8 cellular contexts compared by ENCODE assay signal in the genomic region with DNA sequence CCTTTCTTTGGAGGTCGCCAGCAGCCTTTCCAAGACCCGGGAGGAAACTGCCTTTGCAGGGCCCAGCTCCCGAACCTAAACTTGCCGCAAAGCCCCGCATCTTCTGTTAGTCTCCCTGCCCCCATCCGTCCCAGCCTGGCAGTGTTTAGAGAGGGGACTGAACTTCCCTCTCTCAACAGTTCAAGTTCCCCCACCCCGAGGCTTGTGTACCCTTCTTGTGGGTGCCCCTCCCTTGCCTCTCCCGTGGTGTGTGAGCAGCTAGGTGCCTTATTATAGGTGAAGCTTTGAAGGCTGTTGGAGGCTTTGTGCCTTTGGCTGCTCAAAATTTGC.
DNase-seq lines count a peak whose midpoint lies in the region.

No MANE protein-coding gene starts in this region.

- H3K9me3 Mint-ChIP-seq in stimulated activated naive CD8-positive, alpha-beta T cell treated with anti-CD3 and anti-CD28 coated beads, Interleukin-15, Interleukin-2, amounts not matched to agents 100 ng/mL and 50 ng/mL, for 24 hours = no peaks in the 10 kb centered on the region

- H3K4me3 Mint-ChIP-seq in stimulated activated naive CD8-positive, alpha-beta T cell treated with anti-CD3 and anti-CD28 coated beads, Interleukin-15, Interleukin-2, amounts not matched to agents 100 ng/mL and 50 ng/mL, for 24 hours = peak overlapping the region; percentile 91

- peaks cover 2% of the 10 kb centered on the region for H3K9me3 ChIP-seq in iPS-18c (ENCODE audit: control insufficient read depth, insufficient read depth, low read length)

- H3K27me3 Mint-ChIP-seq in stimulated activated naive CD8-positive, alpha-beta T cell treated with anti-CD3 and anti-CD28 coated beads, Interleukin-15, Interleukin-2, amounts not matched to agents 100 ng/mL and 50 ng/mL, for 24 hours = no peaks in the 10 kb centered on the region

- H3K4me1 Mint-ChIP-seq in stimulated activated naive CD8-positive, alpha-beta T cell treated with anti-CD3 and anti-CD28 coated beads, Interleukin-15, Interleukin-2, amounts not matched to agents 100 ng/mL and 50 ng/mL, for 24 hours (ENCODE audit: low read depth) = peaks cover 68% of the 10 kb centered on the region

- peaks cover 42% of the 10 kb centered on the region for H3K36me3 Mint-ChIP-seq in stimulated activated naive CD8-positive, alpha-beta T cell treated with anti-CD3 and anti-CD28 coated beads, Interleukin-15, Interleukin-2, amounts not matched to agents 100 ng/mL and 50 ng/mL, for 24 hours (ENCODE audit: low read depth)

- H3K4me3 ChIP-seq in iPS-18c (ENCODE audit: insufficient read depth, low read depth, low read length) = peak overlapping the region; percentile 84

- peak overlapping the region; percentile 84 for H3K27ac Mint-ChIP-seq in stimulated activated naive CD8-positive, alpha-beta T cell treated with anti-CD3 and anti-CD28 coated beads, Interleukin-15, Interleukin-2, amounts not matched to agents 100 ng/mL and 50 ng/mL, for 24 hours

- DNase-seq in stimulated activated CD4-positive, alpha-beta T cell treated with anti-CD3 and anti-CD28 coated beads, Interleukin-4, amount 100 ng/mL, for 24 hours = peak; percentile 42
- no peak for DNase-seq in stimulated activated CD4-positive, alpha-beta T cell treated with anti-CD3 and anti-CD28 coated beads, Interleukin-4, amount 100 ng/mL, for 4 hours
- DNase-seq in activated naive CD4-positive, alpha-beta T cell treated with Interleukin-2 at 50 U/mL for 16 hours = peak; percentile 38
- DNase-seq in NCI-H1930 (lab: John Stamatoyannopoulos, UW) = no peak
- DNase-seq in NCI-H2029 treated with DMSO at 0.1 percent for 48 hours (lab: John Stamatoyannopoulos, UW) = no peak
- no peak for DNase-seq in NCI-H128 (lab: John Stamatoyannopoulos, UW; ENCODE audit: unreplicated experiment)

Comparison
In these comparisons a context has a peak if more than half of its experiments do, and no peak if none do; other contexts are left out.
1. DNase-seq: peak in stimulated activated CD4-positive, alpha-beta T cell treated with anti-CD3 and anti-CD28 coated beads, Interleukin-4, amount 100 ng/mL, for 24 hours (single experiment) and activated naive CD4-positive, alpha-beta T cell treated with Interleukin-2 at 50 U/mL for 16 hours (single experiment); none in stimulated activated CD4-positive, alpha-beta T cell treated with anti-CD3 and anti-CD28 coated beads, Interleukin-4, amount 100 ng/mL, for 4 hours (0 of 2), NCI-H1930 (0 of 2), NCI-H2029 treated with DMSO at 0.1 percent for 48 hours (single experiment) and NCI-H128 (single experiment).